9 cellular contexts compared by ENCODE assay signal in the genomic region with DNA sequence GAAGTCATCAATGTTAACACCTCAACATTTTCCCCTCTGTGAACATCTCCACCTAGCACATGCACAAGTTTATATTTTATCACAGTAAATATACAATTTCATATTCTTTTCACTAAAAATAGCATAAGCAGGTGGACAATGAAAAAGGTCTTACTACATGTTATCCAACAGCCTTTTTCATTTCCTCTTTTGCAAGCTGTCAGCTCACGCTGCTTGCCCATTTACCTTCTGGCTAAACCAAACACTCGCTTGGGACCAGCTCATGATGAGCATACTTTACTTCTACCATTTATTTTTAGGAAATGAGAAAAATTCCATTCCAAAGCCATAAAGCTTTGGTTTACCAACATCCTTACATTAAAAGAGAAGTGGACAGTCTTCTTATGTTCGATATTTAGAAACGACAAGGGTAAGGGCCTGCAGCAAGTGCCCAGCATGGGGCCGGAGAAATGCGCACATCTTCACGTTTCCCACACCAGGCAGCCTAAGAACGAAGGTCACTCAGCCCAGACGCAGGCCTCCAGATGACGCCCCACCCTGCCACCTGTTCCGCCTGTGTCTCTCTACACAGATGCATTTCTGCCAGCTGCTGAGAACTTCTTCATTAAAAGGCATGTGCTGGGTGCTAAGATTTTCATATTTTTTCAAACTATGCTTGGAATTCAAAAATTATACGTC. TPM values are rescaled to one million over a fixed set of nuclear protein-coding genes. Genes with fewer than 3 reads are reported as not detected.
DNase-seq lines count a peak whose midpoint lies in the region; ATAC-seq, FAIRE-seq and TF ChIP-seq lines count a peak whose summit lies in the region.
"Had no signal": no experiment of that assay in that cellular context is flagged by ENCODE, and none has a peak within 500 bp of the region (broad histone marks: within the 10 kb centered on the region; RNA-seq: fewer than 3 reads in every experiment).

No MANE protein-coding gene starts in this region.

- no peak for FAIRE-seq in RCC 7860 (lab: Jason Lieb, UNC)

- TF ChIP-seq CTCF in CD14-positive monocyte (IDR thresholded peaks at IDR 0.05) (no peak), NB4 (IDR thresholded peaks at IDR 0.05; ENCODE audit: low read depth, low read length) (no peak)

- DNase-seq in CD14-positive monocyte (ENCODE audit: low spot score) (no peak), NB4 (ENCODE audit: low read depth) (peak; percentile 24), NCI-H1417 treated with DMSO at 0.1 percent for 48 hours (lab: John Stamatoyannopoulos, UW) (no peak), RCC 7860 (ENCODE audit: low spot score) (no peak), retina (no peak), NCI-H2081 treated with DMSO at 0.1 percent for 48 hours (lab: John Stamatoyannopoulos, UW) (no peak)
- DNase-seq: NCI-H2029 had no signal

- no peaks in the 10 kb centered on the region for H3K27me3 Mint-ChIP-seq in CD14-positive monocyte (ENCODE audit: low read depth in 3 of 3)

- no peaks in the 10 kb centered on the region for H3K9me3 Mint-ChIP-seq in CD14-positive monocyte

- H3K36me3 Mint-ChIP-seq in CD14-positive monocyte: peaks cover 78 to 87% of the 10 kb centered on the region in 2 donors

- no peak overlapping the region for H3K4me3 ChIP-seq in NB4 (ENCODE audit: low read depth, low read length)

- peak overlapping the region in 1 of 2 donors; percentile 37 for H3K4me3 Mint-ChIP-seq in CD14-positive monocyte

- ATAC-seq in GM19452 (IDR thresholded peaks at IDR 0.05; ENCODE audit: unreplicated experiment) (peak; percentile 56), esophagus mucosa (peak; percentile 9)

- TF ChIP-seq POLR2A in NB4 (IDR thresholded peaks at IDR 0.05; ENCODE audit: extremely low read depth, insufficient read length): no peak

- peak overlapping the region; percentile 16 to 82 (median 81) for H3K27ac Mint-ChIP-seq in CD14-positive monocyte

- H3K4me1 Mint-ChIP-seq in CD14-positive monocyte: peaks cover 62% of the 10 kb centered on the region

- intact Hi-C loops in CD14-positive monocyte (cut with micrococcal nuclease): no loop called here

RNA-seq across cellular contexts. Expression of gene SNN, which starts 13.9 kb away (rescaled TPM):
- polyA plus RNA-seq in CD14-positive monocyte: 100 to 1,000 TPM in 1 of 2 donors, 10 to 100 TPM in 1; 91.7 to 111 TPM
- 19.1 TPM for total RNA-seq in esophagus mucosa
